In genomic region chr1:173502104-173502503, GRCh38 we compare ENCODE assay signal across 30 cellular contexts.
"Had no signal": no experiment of that assay in that cellular context is flagged by ENCODE, and none has a peak within 500 bp of the region (broad histone marks: within the 10 kb centered on the region; RNA-seq: fewer than 3 reads in every experiment).

No MANE protein-coding gene starts in this region.

- H3K36me3 ChIP-seq: adrenal gland, breast epithelium, MG63, SJCRH30 had no signal

- H3K9me3 ChIP-seq: adrenal gland, body of pancreas, breast epithelium, MG63, SJCRH30 had no signal

- H3K4me1 ChIP-seq: adrenal gland, body of pancreas, breast epithelium, SJCRH30 had no signal

- FAIRE-seq: astrocyte, TTC549 had no signal

- H3K27me3 ChIP-seq: adrenal gland, body of pancreas, breast epithelium, MG63, SJCRH30 had no signal

- DNase-seq: activated CD4-positive, alpha-beta T cell treated with anti-CD3 and anti-CD28 coated beads, Interleukin-2, amount 10 ng/mL, durations not matched to agents 24 days and 14 days; activated CD4-positive, alpha-beta T cell treated with anti-CD3 and anti-CD28 coated beads, Interleukin-2, amount 50 U/mL, for 4 hours; activated CD8-positive, alpha-beta T cell treated with anti-CD3 and anti-CD28 coated beads for 36 hours; activated gamma-delta T cell treated with Interleukin-2 at 50 U/mL for 16 hours; activated naive CD4-positive, alpha-beta T cell treated with anti-CD3 and anti-CD28 coated beads for 36 hours; activated T-cell treated with anti-CD3 and anti-CD28 coated beads, Interleukin-2, amount 50 U/mL, for 24 hours; body of pancreas; Kasumi-1; KG1; MG63; NCI-H1048; NCI-H1436 treated with DMSO at 0.1 percent for 48 hours; NCI-H1694 treated with DMSO at 0.1 percent for 48 hours; NCI-H2029 treated with DMSO at 0.1 percent for 48 hours; NCI-H2107; NCI-H2171; NCI-H226; NCI-H446 treated with DMSO at 0.1 percent for 48 hours; NCI-H524; SHP77; SJCRH30 had no signal

- H3K4me3 ChIP-seq: adrenal gland, body of pancreas, breast epithelium, MG63, SJCRH30, SK-N-MC had no signal

- H3K4me3 Mint-ChIP-seq: activated CD4-positive, alpha-beta T cell treated with anti-CD3 and anti-CD28 coated beads, Interleukin-2, amount 10 ng/mL, durations not matched to agents 24 days and 14 days; activated CD8-positive, alpha-beta T cell treated with anti-CD3 and anti-CD28 coated beads for 36 hours; activated naive CD4-positive, alpha-beta T cell treated with anti-CD3 and anti-CD28 coated beads for 36 hours; activated T-cell treated with anti-CD3 and anti-CD28 coated beads, Interleukin-2, amount 50 U/mL, for 24 hours; activated T-helper 1 cell treated with anti-CD3 and anti-CD28 coated beads, Interleukin-12 subunit alpha, Interleukin-12 subunit beta, Interleukin-2, Interleukin-4 antibody, amounts not matched to agents 30 ng/mL and 10 ng/mL and 1 ng/mL, durations not matched to agents 14 hours and 24 hours and 36 hours; T-helper 2 cell treated with Interferon-gamma antibody and Interleukin-4, amounts not matched to agents 5 μg/mL and 100 μg/mL, for 36 hours had no signal

- H3K4me1 Mint-ChIP-seq: activated CD4-positive, alpha-beta T cell treated with anti-CD3 and anti-CD28 coated beads, Interleukin-2, amount 10 ng/mL, durations not matched to agents 24 days and 14 days had no signal

- H3K27ac Mint-ChIP-seq: activated CD4-positive, alpha-beta T cell treated with anti-CD3 and anti-CD28 coated beads, Interleukin-2, amount 10 ng/mL, durations not matched to agents 24 days and 14 days; activated CD8-positive, alpha-beta T cell treated with anti-CD3 and anti-CD28 coated beads for 36 hours; activated naive CD4-positive, alpha-beta T cell treated with anti-CD3 and anti-CD28 coated beads for 36 hours; activated T-cell treated with anti-CD3 and anti-CD28 coated beads, Interleukin-2, amount 50 U/mL, for 24 hours; activated T-helper 1 cell treated with anti-CD3 and anti-CD28 coated beads, Interleukin-12 subunit alpha, Interleukin-12 subunit beta, Interleukin-2, Interleukin-4 antibody, amounts not matched to agents 30 ng/mL and 10 ng/mL and 1 ng/mL, durations not matched to agents 14 hours and 24 hours and 36 hours; T-helper 2 cell treated with Interferon-gamma antibody and Interleukin-4, amounts not matched to agents 5 μg/mL and 100 μg/mL, for 36 hours had no signal

- H3K27ac ChIP-seq: adrenal gland, body of pancreas, breast epithelium, SJCRH30, SK-N-MC had no signal

- ATAC-seq: activated CD8-positive, alpha-beta T cell treated with anti-CD3 and anti-CD28 coated beads for 36 hours; activated naive CD4-positive, alpha-beta T cell treated with anti-CD3 and anti-CD28 coated beads, Interleukin-2, amount 50 U/mL, for 72 hours; body of pancreas; Panc1 had no signal

- H3K27me3 Mint-ChIP-seq: activated CD8-positive, alpha-beta T cell treated with anti-CD3 and anti-CD28 coated beads for 36 hours; activated T-cell treated with anti-CD3 and anti-CD28 coated beads, Interleukin-2, amount 50 U/mL, for 24 hours had no signal

- H3K9me3 Mint-ChIP-seq: activated CD8-positive, alpha-beta T cell treated with anti-CD3 and anti-CD28 coated beads for 36 hours; activated naive CD4-positive, alpha-beta T cell treated with anti-CD3 and anti-CD28 coated beads for 36 hours; activated naive CD4-positive, alpha-beta T cell treated with anti-CD3 and anti-CD28 coated beads, Interleukin-2, amount 50 U/mL, for 72 hours had no signal
